1 cellular context compared by ENCODE assay signal in genomic region chr19:55405638-55406037, GRCh38.
TF ChIP-seq lines count a peak whose summit lies in the region.

No MANE protein-coding gene starts in this region.

TF ChIP-seq in HCT116, 20 proteins besides CTCF, POLR2A, EP300 and RAD21 (continued from another document):
- TF ChIP-seq REST (IDR thresholded peaks at IDR 0.05; ENCODE audit: low read depth) (no peak), SIN3A (IDR thresholded peaks at IDR 0.05; ENCODE audit: low read depth) (no peak), FOSL1 (IDR thresholded peaks at IDR 0.05; ENCODE audit: low read depth) (no peak), ZNF274 (IDR thresholded peaks at IDR 0.05; ENCODE audit: low read depth, low read length) (no peak), CEBPB (IDR thresholded peaks at IDR 0.05; ENCODE audit: low read depth) (no peak), ZFX (IDR thresholded peaks at IDR 0.05) (no peak), ATF3 (IDR thresholded peaks at IDR 0.05) (no peak), EZH2phosphoT487 (IDR thresholded peaks at IDR 0.05; ENCODE audit: borderline replicate concordance) (no peak), SP1 (IDR thresholded peaks at IDR 0.05; ENCODE audit: low read depth) (no peak), TCF7L2 (IDR thresholded peaks at IDR 0.05; ENCODE audit: borderline replicate concordance, extremely low read depth, insufficient read depth, insufficient read length) (no peak), ELF1 (IDR thresholded peaks at IDR 0.05; ENCODE audit: borderline replicate concordance, low read depth) (no peak), JUND (IDR thresholded peaks at IDR 0.05) (no peak), YY1 (IDR thresholded peaks at IDR 0.05; ENCODE audit: extremely low read depth, insufficient replicate concordance, low read depth, low read length) (no peak), EGR1 (IDR thresholded peaks at IDR 0.05; ENCODE audit: low read depth) (no peak), POLR2AphosphoS5 (IDR thresholded peaks at IDR 0.05; ENCODE audit: low read depth, low read length) (no peak), ZBTB33 (IDR thresholded peaks at IDR 0.05; ENCODE audit: extremely low read depth, insufficient replicate concordance, low read length) (no peak)
TF ChIP-seq in HCT116: peak in this region for 0.
